9 cellular contexts compared by ENCODE assay signal in the genomic region with DNA sequence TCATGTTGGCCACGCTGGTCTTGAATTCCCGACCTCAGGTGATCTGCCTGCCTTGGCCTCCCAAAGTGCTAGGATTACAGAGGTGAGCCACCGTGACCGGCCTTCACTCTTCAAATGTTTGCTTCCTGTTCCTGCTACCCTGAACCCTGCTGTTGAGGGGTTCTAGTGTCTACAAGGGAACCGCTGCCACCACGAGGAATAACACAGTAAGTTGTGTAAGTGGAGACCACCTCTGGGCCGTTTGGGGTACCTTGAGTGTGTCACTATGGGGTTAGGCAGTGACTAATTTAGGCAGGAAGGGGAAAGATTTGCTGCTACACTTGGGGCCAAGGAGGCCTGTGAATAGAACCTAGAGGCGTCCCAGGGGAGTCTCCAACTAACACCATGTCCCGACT. TPM values are rescaled to one million over a fixed set of nuclear protein-coding genes. Genes with fewer than 3 reads are reported as not detected.
DNase-seq lines count a peak whose midpoint lies in the region; ATAC-seq and TF ChIP-seq lines count a peak whose summit lies in the region.
"Had no signal": no experiment of that assay in that cellular context is flagged by ENCODE, and none has a peak within 500 bp of the region (broad histone marks: within the 10 kb centered on the region; RNA-seq: fewer than 3 reads in every experiment).

No MANE protein-coding gene starts in this region.

- intact Hi-C loops in dorsolateral prefrontal cortex (cut with DNase I) = no loop called here

- H3K79me2 ChIP-seq in ACC112 (ENCODE audit: control insufficient read depth, insufficient read depth, low read length, unreplicated experiment) = peaks cover 10% of the 10 kb centered on the region

- H3K4me3 ChIP-seq in ACC112 (ENCODE audit: low read depth, low read length) = peak overlapping the region; percentile 40
- peak overlapping the region; percentile 33 for H3K4me3 ChIP-seq in MG63
- H3K4me3 ChIP-seq in dorsolateral prefrontal cortex = peak overlapping the region in 58 of 59 donors; percentile 51 to 88 (median 73)

- no peaks in the 10 kb centered on the region for H3K9me3 Mint-ChIP-seq in naive thymus-derived CD8-positive, alpha-beta T cell
- H3K9me3 Mint-ChIP-seq: stimulated activated memory B cell treated with anti-CD40 and anti-IgM and Interleukin-4, amounts not matched to agents 10 μg/mL and 1 μg/mL and 100 μg/mL, for 72 hours had no signal

- H3K27ac Mint-ChIP-seq in naive thymus-derived CD8-positive, alpha-beta T cell = peak overlapping the region; percentile 90 to 100 (median 100)

- H3K4me1 ChIP-seq in ACC112 (ENCODE audit: control insufficient read depth, insufficient read depth, low read length, unreplicated experiment) = peaks cover 21% of the 10 kb centered on the region

- H3K27ac ChIP-seq in ACC112 (ENCODE audit: low read depth, low read length) = peak overlapping the region; percentile 99
- H3K27ac ChIP-seq in dorsolateral prefrontal cortex = peak overlapping the region; percentile 83 to 99 (median 97)

- POLR2A ChIA-PET in naive thymus-derived CD8-positive, alpha-beta T cell (lab: Charles Lee) = interaction anchor here (0.6 to 4.3 kb wide), 5 partner anchors 9 to 1788 kb away, joined by 3 to 57 read pairs (median 5); a partner anchor contains a TSS

- H3K27me3 ChIP-seq in ACC112 (ENCODE audit: insufficient read depth, low read length) (no peaks in the 10 kb centered on the region), MG63 (no peaks in the 10 kb centered on the region), dorsolateral prefrontal cortex (no peaks in the 10 kb centered on the region)

- DNase-seq in MG63 (no peak), dorsolateral prefrontal cortex (no peak), ecto neural progenitor cell (ENCODE audit: low spot score) (no peak)
- peak in 1 of 10 donors; percentile 15 for DNase-seq in naive thymus-derived CD8-positive, alpha-beta T cell
- DNase-seq in activated CD8-positive, alpha-beta memory T cell treated with anti-CD3 and anti-CD28 coated beads, Interleukin-2, amount 50 U/mL, for 48 hours = no peak

- no peak overlapping the region for H2AFZ ChIP-seq in ACC112 (ENCODE audit: low read length, unreplicated experiment)

- H3K36me3 ChIP-seq in ACC112 (ENCODE audit: insufficient read depth, low read length) (no peaks in the 10 kb centered on the region), MG63 (peaks cover 2% of the 10 kb centered on the region)

- no peak for ATAC-seq in naive thymus-derived CD8-positive, alpha-beta T cell
- ATAC-seq in esophagus mucosa = no peak
- no peak for ATAC-seq in HG02973 (IDR thresholded peaks at IDR 0.05; ENCODE audit: unreplicated experiment)
- ATAC-seq: stimulated activated memory B cell treated with anti-CD40 and anti-IgM and Interleukin-4, amounts not matched to agents 10 μg/mL and 1 μg/mL and 100 μg/mL, for 72 hours had no signal

- H3K4me3 Mint-ChIP-seq in naive thymus-derived CD8-positive, alpha-beta T cell = peak overlapping the region; percentile 32 to 99 (median 90)

- peaks cover 0 to 1% (median 0%) of the 10 kb centered on the region in 5 donors for H3K27me3 Mint-ChIP-seq in naive thymus-derived CD8-positive, alpha-beta T cell

- H3K9me3 ChIP-seq in MG63 = no peaks in the 10 kb centered on the region

- H3K36me3 Mint-ChIP-seq in naive thymus-derived CD8-positive, alpha-beta T cell = no peaks in the 10 kb centered on the region
- H3K36me3 Mint-ChIP-seq: stimulated activated memory B cell treated with anti-CD40 and anti-IgM and Interleukin-4, amounts not matched to agents 10 μg/mL and 1 μg/mL and 100 μg/mL, for 72 hours had no signal

- TF ChIP-seq CTCF in dorsolateral prefrontal cortex (IDR thresholded peaks at IDR 0.05 in 54 of 56, conservative IDR thresholded peaks at IDR 0.05 in 2 of 56; ENCODE audit: low read depth in 1 of 56, partially characterized antibody in 56 of 56) = no peak

- peaks cover 13 to 36% (median 29%) of the 10 kb centered on the region in 4 donors for H3K4me1 Mint-ChIP-seq in naive thymus-derived CD8-positive, alpha-beta T cell

RNA-seq across cellular contexts. Expression of a gene that starts 2.2 kb away (rescaled TPM):
- total RNA-seq in MG63 (2014; rRNA removed; shearing (Covaris generic); ENCODE audit: low replicate concordance) = 8.3 and 18.7 TPM in 2 replicates
- 10 to 100 TPM; 34.7 to 86.2 (median 66.1) TPM for total RNA-seq in dorsolateral prefrontal cortex
- 10 to 100 TPM; 35.0 to 36.5 TPM for total RNA-seq in naive thymus-derived CD8-positive, alpha-beta T cell
- polyA plus RNA-seq in naive thymus-derived CD8-positive, alpha-beta T cell = 10 to 100 TPM; 33.9 to 42.0 (median 40.3) TPM
- 6.9 TPM for total RNA-seq in esophagus mucosa

RNA-seq across cellular contexts. Expression of a gene that starts 16.5 kb away (rescaled TPM):
- not detected in 2 replicates for total RNA-seq in MG63 (2014; rRNA removed; shearing (Covaris generic); ENCODE audit: low replicate concordance)
- total RNA-seq in dorsolateral prefrontal cortex (100 to 1,000 TPM in 10 of 120 experiments, 10 to 100 TPM in 110; 20.3 to 131 (median 70.1) TPM), esophagus mucosa (not detected)
- total RNA-seq in naive thymus-derived CD8-positive, alpha-beta T cell = not detected
- not detected for polyA plus RNA-seq in naive thymus-derived CD8-positive, alpha-beta T cell

RNA-seq across cellular contexts. Expression of a gene that starts 41.4 kb away (rescaled TPM):
- total RNA-seq in MG63 (2014; rRNA removed; shearing (Covaris generic); ENCODE audit: low replicate concordance) = not detected in 2 replicates
- total RNA-seq in dorsolateral prefrontal cortex = 1 to 10 TPM in 1 of 120 experiments, under 1 TPM in 80, not detected in 39; 0.10 to 1.3 (median 0.25) TPM
- not detected for total RNA-seq in naive thymus-derived CD8-positive, alpha-beta T cell
- under 1 TPM in 1 of 3 donors, not detected in 2; 0.21 TPM for polyA plus RNA-seq in naive thymus-derived CD8-positive, alpha-beta T cell
- 0.12 TPM for total RNA-seq in esophagus mucosa

RNA-seq across cellular contexts. Expression of a gene that starts 43.6 kb away (rescaled TPM):
- not detected in 2 replicates for total RNA-seq in MG63 (2014; rRNA removed; shearing (Covaris generic); ENCODE audit: low replicate concordance)
- total RNA-seq in dorsolateral prefrontal cortex = 100 to 1,000 TPM in 11 of 120 experiments, 10 to 100 TPM in 109; 48.4 to 114 (median 84.9) TPM
- not detected for total RNA-seq in naive thymus-derived CD8-positive, alpha-beta T cell
- not detected for polyA plus RNA-seq in naive thymus-derived CD8-positive, alpha-beta T cell
- not detected for total RNA-seq in esophagus mucosa

Comparison
In these comparisons a context has a peak if more than half of its experiments do, and no peak if none do; other contexts are left out.
1. RNA of a gene that starts 16.5 kb away (total RNA-seq): 20.3 to 131 TPM in dorsolateral prefrontal cortex; not detected in naive thymus-derived CD8-positive, alpha-beta T cell, not detected in MG63 and not detected in esophagus mucosa (single experiment); every median in the first group is over 10 times any median in the second.
2. Peak in every context shown above with its lines, with median percentiles within 50 percentile points of each other: H3K4me3 ChIP-seq.